In the genomic region with DNA sequence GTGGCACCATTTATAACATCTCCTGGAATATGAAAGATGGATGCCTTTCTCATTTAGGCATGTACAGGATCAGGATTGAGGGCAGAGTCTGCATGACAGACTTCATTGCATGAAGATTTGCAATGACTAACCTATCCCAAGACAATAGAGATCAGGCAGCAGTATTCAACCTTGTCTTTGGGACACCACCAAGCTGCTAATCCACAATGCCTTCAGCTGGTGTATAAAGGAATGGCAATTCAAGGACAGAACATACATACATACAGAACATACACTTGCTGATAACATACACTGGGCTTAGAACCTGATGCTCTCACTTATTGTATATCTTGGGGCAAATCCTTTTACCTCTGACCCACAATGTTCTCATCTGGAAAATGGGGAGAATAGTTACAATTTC, we compare ENCODE assay signal across 17 cellular contexts. TPM values are rescaled to one million over a fixed set of nuclear protein-coding genes. Genes with fewer than 3 reads are reported as not detected.
DNase-seq lines count a peak whose midpoint lies in the region; ATAC-seq and TF ChIP-seq lines count a peak whose summit lies in the region.
"Had no signal": no experiment of that assay in that cellular context is flagged by ENCODE, and none has a peak within 500 bp of the region (broad histone marks: within the 10 kb centered on the region; RNA-seq: fewer than 3 reads in every experiment).

No MANE protein-coding gene starts in this region.

- H4K20me1 ChIP-seq in SK-N-SH (ENCODE audit: insufficient read depth) = no peaks in the 10 kb centered on the region

- ATAC-seq in SK-N-SH treated with all-trans-retinoic acid at 6 μM for 48 hours = no peak
- peak; percentile 40; the same call in 1 of the 2 replicates for ATAC-seq in WTC11
- ATAC-seq: A549, HepG2 had no signal

- peaks cover 0 to 2% of the 10 kb centered on the region in 2 experiments; a peak in 1 of 4 replicates for H3K4me1 ChIP-seq in SK-N-SH (ENCODE audit: control insufficient read depth in 1 of 2, insufficient read depth in 2 of 2, low read depth in 1 of 2, low read length in 1 of 2)
- H3K4me1 ChIP-seq: A549, Caco-2 had no signal

- H3K4me2 ChIP-seq in SK-N-SH = no peak overlapping the region
- H3K4me2 ChIP-seq: A549 had no signal

- DNase-seq in SK-N-SH = no peak
- no peak for DNase-seq in WTC11 (ENCODE audit: low spot score)
- no peak for DNase-seq in epithelial cell of proximal tubule (ENCODE audit: low read depth)
- no peak for DNase-seq in superior temporal gyrus (ENCODE audit: extremely low spot score)
- DNase-seq in activated naive CD4-positive, alpha-beta T cell (lab: John Stamatoyannopoulos, UW) = no peak
- DNase-seq in head of caudate nucleus = no peak
- DNase-seq: AML-193; Caco-2; CD4-positive, alpha-beta T cell; GM23248; H9 had no signal

- no peak for TF ChIP-seq CTCF in SK-N-SH (IDR thresholded peaks at IDR 0.05)
- TF ChIP-seq CTCF in WTC11 (IDR thresholded peaks at IDR 0.05) = no peak
- peak; percentile 15 for TF ChIP-seq CTCF in epithelial cell of proximal tubule (conservative IDR thresholded peaks at IDR 0.05; ENCODE audit: low read depth, low read length)

- no peaks in the 10 kb centered on the region for H3K36me3 ChIP-seq in SK-N-SH (replicated peaks in 1 of 2; ENCODE audit: control insufficient read depth in 1 of 2, insufficient read depth in 2 of 2, low read length in 1 of 2)

- no peak overlapping the region for H3K4me3 Mint-ChIP-seq in WTC11
- H3K4me3 Mint-ChIP-seq: CD4-positive, alpha-beta T cell; H9; IgD-negative memory B cell had no signal

- H3K9me3 Mint-ChIP-seq in WTC11 = no peaks in the 10 kb centered on the region
- H3K9me3 Mint-ChIP-seq: CD4-positive, alpha-beta T cell; H9 had no signal

- peaks cover 47% of the 10 kb centered on the region for H3K4me1 Mint-ChIP-seq in WTC11
- H3K4me1 Mint-ChIP-seq: IgD-negative memory B cell had no signal

- H2AFZ ChIP-seq in SK-N-SH (ENCODE audit: low read depth) = no peak overlapping the region
- H2AFZ ChIP-seq: GM23248 had no signal

- CTCF ChIA-PET in SK-N-SH (lab: Yijun Ruan, JAX) (interaction anchor here (0.6 to 1.3 kb wide), 2 partner anchors 11 to 18 kb away, joined by 3 to 5 read pairs; no protein-coding TSS in a partner anchor), WTC11 (lab: Charles Lee) (interaction anchor here (0.9 kb wide), 1 partner anchor 73 kb away, joined by 4 read pairs; no protein-coding TSS in a partner anchor)

- no peaks in the 10 kb centered on the region for H3K9me2 ChIP-seq in SK-N-SH

- POLR2A ChIA-PET in SK-N-SH (lab: Yijun Ruan, JAX) = no interaction called here
- POLR2A ChIA-PET in WTC11 (lab: Charles Lee) = no interaction called here

- intact Hi-C loops in head of caudate nucleus (cut with DNase I) = no loop called here

- TF ChIP-seq RAD21 in SK-N-SH (IDR thresholded peaks at IDR 0.05; ENCODE audit: low read length) = peak; percentile 21; the same call in 1 of the 2 replicates

- no peaks in the 10 kb centered on the region for H3K36me3 Mint-ChIP-seq in WTC11
- H3K36me3 Mint-ChIP-seq: IgD-negative memory B cell had no signal

- H3K27me3 Mint-ChIP-seq in WTC11 (ENCODE audit: low read depth) = peaks cover 6% of the 10 kb centered on the region
- H3K27me3 Mint-ChIP-seq: CD4-positive, alpha-beta T cell; IgD-negative memory B cell had no signal

- no peaks in the 10 kb centered on the region for H3K79me2 ChIP-seq in SK-N-SH (ENCODE audit: insufficient read depth)

- no peak overlapping the region for H3K9ac ChIP-seq in SK-N-SH
- H3K9ac ChIP-seq: GM23248 had no signal

- H3K27ac ChIP-seq in SK-N-SH (ENCODE audit: low read depth in 2 of 2, low read length in 1 of 2) = no peak overlapping the region
- H3K27ac ChIP-seq: 22Rv1, A549, C4-2B, GM23248 had no signal

- no peaks in the 10 kb centered on the region for H3K9me3 ChIP-seq in SK-N-SH
- H3K9me3 ChIP-seq: A549, Caco-2 had no signal

- no peak for TF ChIP-seq EP300 in SK-N-SH (IDR thresholded peaks at IDR 0.05; ENCODE audit: borderline replicate concordance in 1 of 2, low read depth in 1 of 2, low read length in 1 of 2)

- H3K27ac Mint-ChIP-seq in WTC11 = no peak overlapping the region
- H3K27ac Mint-ChIP-seq: CD4-positive, alpha-beta T cell; IgD-negative memory B cell had no signal

- H3F3A ChIP-seq in SK-N-SH (replicated peaks; ENCODE audit: insufficient read depth) = no peaks in the 10 kb centered on the region

- H3K4me3 ChIP-seq in SK-N-SH (ENCODE audit: low read depth in 2 of 2, low read length in 1 of 2) (no peak overlapping the region), epithelial cell of proximal tubule (ENCODE audit: low read depth, low read length) (no peak overlapping the region)
- H3K4me3 ChIP-seq: A549, GM23248 had no signal

- no peaks in the 10 kb centered on the region for H3K27me3 ChIP-seq in SK-N-SH (ENCODE audit: insufficient read depth)

TF ChIP-seq in SK-N-SH, 30 proteins besides CTCF, POLR2A, EP300 and RAD21:
- TF ChIP-seq NFIC (IDR thresholded peaks at IDR 0.05; ENCODE audit: borderline replicate concordance) = no peak
- TF ChIP-seq, protein P1, sequence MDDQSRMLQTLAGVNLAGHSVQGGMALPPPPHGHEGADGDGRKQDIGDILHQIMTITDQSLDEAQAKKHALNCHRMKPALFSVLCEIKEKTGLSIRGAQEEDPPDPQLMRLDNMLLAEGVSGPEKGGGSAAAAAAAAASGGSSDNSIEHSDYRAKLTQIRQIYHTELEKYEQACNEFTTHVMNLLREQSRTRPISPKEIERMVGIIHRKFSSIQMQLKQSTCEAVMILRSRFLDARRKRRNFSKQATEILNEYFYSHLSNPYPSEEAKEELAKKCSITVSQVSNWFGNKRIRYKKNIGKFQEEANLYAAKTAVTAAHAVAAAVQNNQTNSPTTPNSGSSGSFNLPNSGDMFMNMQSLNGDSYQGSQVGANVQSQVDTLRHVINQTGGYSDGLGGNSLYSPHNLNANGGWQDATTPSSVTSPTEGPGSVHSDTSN (IDR thresholded peaks at IDR 0.05) = no peak
- TF ChIP-seq YY1 (IDR thresholded peaks at IDR 0.05; ENCODE audit: low read depth) = no peak
- TF ChIP-seq FOXJ3 (CRISPR knock-in tag; IDR thresholded peaks at IDR 0.05) = no peak

TF ChIP-seq in SK-N-SH treated with all-trans-retinoic acid at 6 μM for 48 hours, 23 proteins besides CTCF, POLR2A, EP300 and RAD21:
- TF ChIP-seq OSR1 (CRISPR knock-in tag; IDR thresholded peaks at IDR 0.05) = no peak

TF ChIP-seq in WTC11, 78 proteins besides CTCF, POLR2A, EP300 and RAD21:
- TF ChIP-seq EMX1 (CRISPR knock-in tag; IDR thresholded peaks at IDR 0.05) (no peak), SOX15 (CRISPR knock-in tag; IDR thresholded peaks at IDR 0.05) (no peak), HMGA2 (CRISPR knock-in tag; IDR thresholded peaks at IDR 0.05) (no peak), ATF1 (CRISPR knock-in tag; IDR thresholded peaks at IDR 0.05) (no peak), NR3C1 (CRISPR knock-in tag; conservative IDR thresholded peaks at IDR 0.05; ENCODE audit: low read depth) (no peak), ZNF396 (CRISPR knock-in tag; IDR thresholded peaks at IDR 0.05; ENCODE audit: borderline replicate concordance) (no peak), SMAD4 (CRISPR knock-in tag; IDR thresholded peaks at IDR 0.05) (no peak), FOXJ3 (CRISPR knock-in tag; IDR thresholded peaks at IDR 0.05; ENCODE audit: borderline replicate concordance) (no peak), GABPB1 (CRISPR knock-in tag; IDR thresholded peaks at IDR 0.05) (no peak)
- TF ChIP-seq, protein P2, sequence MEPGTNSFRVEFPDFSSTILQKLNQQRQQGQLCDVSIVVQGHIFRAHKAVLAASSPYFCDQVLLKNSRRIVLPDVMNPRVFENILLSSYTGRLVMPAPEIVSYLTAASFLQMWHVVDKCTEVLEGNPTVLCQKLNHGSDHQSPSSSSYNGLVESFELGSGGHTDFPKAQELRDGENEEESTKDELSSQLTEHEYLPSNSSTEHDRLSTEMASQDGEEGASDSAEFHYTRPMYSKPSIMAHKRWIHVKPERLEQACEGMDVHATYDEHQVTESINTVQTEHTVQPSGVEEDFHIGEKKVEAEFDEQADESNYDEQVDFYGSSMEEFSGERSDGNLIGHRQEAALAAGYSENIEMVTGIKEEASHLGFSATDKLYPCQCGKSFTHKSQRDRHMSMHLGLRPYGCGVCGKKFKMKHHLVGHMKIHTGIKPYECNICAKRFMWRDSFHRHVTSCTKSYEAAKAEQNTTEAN (CRISPR knock-in tag; IDR thresholded peaks at IDR 0.05) = no peak
- TF ChIP-seq, protein P3, sequence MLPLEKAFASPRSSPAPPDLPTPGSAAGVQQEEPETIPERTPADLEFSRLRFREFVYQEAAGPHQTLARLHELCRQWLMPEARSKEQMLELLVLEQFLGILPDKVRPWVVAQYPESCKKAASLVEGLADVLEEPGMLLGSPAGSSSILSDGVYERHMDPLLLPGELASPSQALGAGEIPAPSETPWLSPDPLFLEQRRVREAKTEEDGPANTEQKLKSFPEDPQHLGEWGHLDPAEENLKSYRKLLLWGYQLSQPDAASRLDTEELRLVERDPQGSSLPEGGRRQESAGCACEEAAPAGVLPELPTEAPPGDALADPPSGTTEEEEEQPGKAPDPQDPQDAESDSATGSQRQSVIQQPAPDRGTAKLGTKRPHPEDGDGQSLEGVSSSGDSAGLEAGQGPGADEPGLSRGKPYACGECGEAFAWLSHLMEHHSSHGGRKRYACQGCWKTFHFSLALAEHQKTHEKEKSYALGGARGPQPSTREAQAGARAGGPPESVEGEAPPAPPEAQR (CRISPR knock-in tag; IDR thresholded peaks at IDR 0.05) = no peak
- TF ChIP-seq, protein P4, sequence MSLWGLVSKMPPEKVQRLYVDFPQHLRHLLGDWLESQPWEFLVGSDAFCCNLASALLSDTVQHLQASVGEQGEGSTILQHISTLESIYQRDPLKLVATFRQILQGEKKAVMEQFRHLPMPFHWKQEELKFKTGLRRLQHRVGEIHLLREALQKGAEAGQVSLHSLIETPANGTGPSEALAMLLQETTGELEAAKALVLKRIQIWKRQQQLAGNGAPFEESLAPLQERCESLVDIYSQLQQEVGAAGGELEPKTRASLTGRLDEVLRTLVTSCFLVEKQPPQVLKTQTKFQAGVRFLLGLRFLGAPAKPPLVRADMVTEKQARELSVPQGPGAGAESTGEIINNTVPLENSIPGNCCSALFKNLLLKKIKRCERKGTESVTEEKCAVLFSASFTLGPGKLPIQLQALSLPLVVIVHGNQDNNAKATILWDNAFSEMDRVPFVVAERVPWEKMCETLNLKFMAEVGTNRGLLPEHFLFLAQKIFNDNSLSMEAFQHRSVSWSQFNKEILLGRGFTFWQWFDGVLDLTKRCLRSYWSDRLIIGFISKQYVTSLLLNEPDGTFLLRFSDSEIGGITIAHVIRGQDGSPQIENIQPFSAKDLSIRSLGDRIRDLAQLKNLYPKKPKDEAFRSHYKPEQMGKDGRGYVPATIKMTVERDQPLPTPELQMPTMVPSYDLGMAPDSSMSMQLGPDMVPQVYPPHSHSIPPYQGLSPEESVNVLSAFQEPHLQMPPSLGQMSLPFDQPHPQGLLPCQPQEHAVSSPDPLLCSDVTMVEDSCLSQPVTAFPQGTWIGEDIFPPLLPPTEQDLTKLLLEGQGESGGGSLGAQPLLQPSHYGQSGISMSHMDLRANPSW (CRISPR knock-in tag; conservative IDR thresholded peaks at IDR 0.05; ENCODE audit: low read depth) = no peak

RNA-seq across cellular contexts. Expression of a gene that starts 11.5 kb away (rescaled TPM):
- polyA plus RNA-seq in SK-N-SH (2012; rRNA removed) = 0.34 and 0.41 TPM in 2 replicates
- polyA plus RNA-seq in SK-N-SH (2012; cell fraction: cytosol; rRNA removed) = 0.22 and 0.39 TPM in 2 replicates
- polyA plus RNA-seq in SK-N-SH (2012; cell fraction: nucleus; rRNA removed) = 0.35 and 0.36 TPM in 2 replicates
- total RNA-seq in WTC11 (2021) (16.4 to 19.5 TPM (median 18.4 TPM) in 3 replicates), epithelial cell of proximal tubule (1.4 and 2.5 TPM in 2 replicates)
- total RNA-seq: Caco-2; CD4-positive, alpha-beta T cell; HepG2 had no signal
- polyA plus RNA-seq: HepG2, IgD-negative memory B cell had no signal
